ENCODE assay signal across 24 cellular contexts in genomic region chr4:65190780-65191179, GRCh38.
"Had no signal": no experiment of that assay in that cellular context is flagged by ENCODE, and none has a peak within 500 bp of the region (broad histone marks: within the 10 kb centered on the region; RNA-seq: fewer than 3 reads in every experiment).

No MANE protein-coding gene starts in this region.

- H3K27me3 ChIP-seq: neural progenitor cell, ovary, right lobe of liver, sigmoid colon, stomach, thyroid gland, tibial nerve, upper lobe of left lung, vagina had no signal

- H3K27ac ChIP-seq: neural progenitor cell, ovary, parathyroid adenoma, psoas muscle, right lobe of liver, sigmoid colon, stomach, thoracic aorta, thyroid gland, tibial nerve, upper lobe of left lung, vagina had no signal

- H3K4me1 ChIP-seq: neural progenitor cell, parathyroid adenoma, psoas muscle, right lobe of liver, sigmoid colon, stomach, thyroid gland, tibial nerve, upper lobe of left lung, vagina had no signal

- H3K79me2 ChIP-seq: parathyroid adenoma had no signal

- DNase-seq: occipital lobe; ovary; posterior cingulate gyrus; psoas muscle; right cardiac atrium; right lobe of liver; sigmoid colon; small intestine; stimulated activated CD4-positive, alpha-beta T cell treated with anti-CD3 and anti-CD28 coated beads, Interleukin-15, amount 100 ng/mL, for 24 hours; stimulated activated CD4-positive, alpha-beta T cell treated with anti-CD3 and anti-CD28 coated beads, Interleukin-2, amount 100 ng/mL, for 24 hours; stimulated activated CD4-positive, alpha-beta T cell treated with anti-CD3 and anti-CD28 coated beads, Interleukin-2, amount 100 ng/mL, for 48 hours; stimulated activated CD4-positive, alpha-beta T cell treated with anti-CD3 and anti-CD28 coated beads, Interleukin-4, amount 100 ng/mL, for 24 hours; stimulated activated naive B cell treated with anti-CD40 and anti-IgM and Interleukin-4, amounts not matched to agents 10 μg/mL and 1 μg/mL and 100 μg/mL, for 72 hours; stimulated activated naive CD4-positive, alpha-beta T cell treated with Interleukin-2 at 50 U/mL for 16 hours; stomach; thyroid gland; trophoblast cell; upper lobe of left lung had no signal

- H3K9ac ChIP-seq: neural progenitor cell, parathyroid adenoma had no signal

- ATAC-seq: psoas muscle; right cardiac atrium; right lobe of liver; stimulated activated effector memory CD8-positive, alpha-beta T cell treated with anti-CD3 and anti-CD28 coated beads, Interleukin-12 subunit alpha, Interleukin-12 subunit beta, amount 100 ng/mL, for 72 hours; stimulated activated naive B cell treated with anti-CD40 and anti-IgM and Interleukin-4, amounts not matched to agents 10 μg/mL and 1 μg/mL and 100 μg/mL, for 72 hours had no signal

- H2AFZ ChIP-seq: neural progenitor cell, parathyroid adenoma had no signal

- H3K9me3 ChIP-seq: ovary, right lobe of liver, stomach, thoracic aorta, thyroid gland, upper lobe of left lung, vagina had no signal

- H3K36me3 ChIP-seq: neural progenitor cell, ovary, right lobe of liver, sigmoid colon, stomach, thoracic aorta, thyroid gland, tibial nerve, upper lobe of left lung, vagina had no signal

- H3K4me3 ChIP-seq: neural progenitor cell, ovary, psoas muscle, right lobe of liver, sigmoid colon, stomach, thoracic aorta, thyroid gland, tibial nerve, upper lobe of left lung, vagina had no signal

- H3K4me2 ChIP-seq: neural progenitor cell had no signal
